In genomic region chr2:136765256-136765735, GRCh38 we compare ENCODE assay signal across 8 cellular contexts. TPM values are rescaled to one million over a fixed set of nuclear protein-coding genes. Genes with fewer than 3 reads are reported as not detected.
DNase-seq lines count a peak whose midpoint lies in the region; ATAC-seq and TF ChIP-seq lines count a peak whose summit lies in the region.

Gene THSD7B (plus strand): TSS chr2:136765545. CDS start chr2:136882179, 116,634 bp downstream.

- H3K9me3 ChIP-seq in heart right ventricle (no peaks in the 10 kb centered on the region), psoas muscle (no peaks in the 10 kb centered on the region)

- TF ChIP-seq CTCF in heart right ventricle (IDR thresholded peaks at IDR 0.05) (no peak), psoas muscle (IDR thresholded peaks at IDR 0.05) (no peak)

- H3K27me3 ChIP-seq in heart right ventricle (peaks cover 16 to 70% (median 49%) of the 10 kb centered on the region in 7 donors), psoas muscle (ENCODE audit: insufficient read depth in 3 of 3, low read length in 2 of 3) (peaks cover 0 to 38% (median 11%) of the 10 kb centered on the region in 3 donors)

- H3K4me1 ChIP-seq in heart right ventricle: peaks cover 0 to 25% (median 8%) of the 10 kb centered on the region in 9 donors
- H3K4me1 ChIP-seq in psoas muscle: no peaks in the 10 kb centered on the region

- H3K4me3 ChIP-seq in heart right ventricle: peak within 1 kb of the TSS; percentile 40 to 63 (median 50)
- peak within 1 kb of the TSS; percentile 53 for H3K4me3 ChIP-seq in psoas muscle

- ATAC-seq in heart right ventricle: peak in 7 of 8 donors; percentile 28 to 72 (median 54)
- ATAC-seq in psoas muscle: no peak
- no peak for ATAC-seq in GM21737 (IDR thresholded peaks at IDR 0.05; ENCODE audit: unreplicated experiment)
- no peak for ATAC-seq in HG02588 (IDR thresholded peaks at IDR 0.05; ENCODE audit: unreplicated experiment)

- intact Hi-C loops in heart right ventricle (cut with DNase I) (no loop called here), psoas muscle (cut with DNase I) (no loop called here)

- H3K36me3 ChIP-seq in heart right ventricle (no peaks in the 10 kb centered on the region), psoas muscle (ENCODE audit: insufficient read depth in 1 of 2, low read depth in 1 of 2) (no peaks in the 10 kb centered on the region)

- H3K27ac ChIP-seq in heart right ventricle (no peak within 1 kb of the TSS), psoas muscle (no peak within 1 kb of the TSS)

- 1 to 2% methylated on average over 36 to 43 of the region's 43 CpGs for WGBS in heart right ventricle, 2 donors
- 0 to 1% (median 1%) methylated on average over 26 to 42 of the region's 43 CpGs for WGBS in psoas muscle, 3 donors

- DNase-seq in GM03348 (ENCODE audit: low spot score): peak; percentile 31
- peak; percentile 73 for DNase-seq in NCI-H2171 treated with DMSO at 0.1 percent for 48 hours (lab: John Stamatoyannopoulos, UW)
- DNase-seq in heart right ventricle: peak in 1 of 2 donors; percentile 9
- no peak for DNase-seq in psoas muscle
- no peak for DNase-seq in T-helper 9 cell
- DNase-seq in amniotic stem cell (lab: John Stamatoyannopoulos, UW): no peak

RNA-seq across cellular contexts. Expression of gene THSD7B, which starts in this region (rescaled TPM):
- total RNA-seq in heart right ventricle: under 1 TPM; 0.05 to 0.39 (median 0.20) TPM
- polyA plus RNA-seq in heart right ventricle: under 1 TPM; 0.01 to 0.07 TPM
- total RNA-seq in psoas muscle: under 1 TPM; 0.06 to 0.67 (median 0.24) TPM
- polyA plus RNA-seq in psoas muscle: under 1 TPM in 2 of 3 donors, not detected in 1; 0.03 to 0.05 TPM

Comparison
In these comparisons a context has a peak if more than half of its experiments do, and no peak if none do; other contexts are left out.
1. Peak in ATAC-seq and H3K4me3 ChIP-seq in heart right ventricle; RNA of the gene not detected or under 1 TPM.
2. DNase-seq: peak in GM03348 (single experiment) and NCI-H2171 treated with DMSO at 0.1 percent for 48 hours (single experiment); none in psoas muscle (0 of 2), T-helper 9 cell (single experiment) and amniotic stem cell (single experiment).